1 cellular context compared by ENCODE assay signal in the genomic region with DNA sequence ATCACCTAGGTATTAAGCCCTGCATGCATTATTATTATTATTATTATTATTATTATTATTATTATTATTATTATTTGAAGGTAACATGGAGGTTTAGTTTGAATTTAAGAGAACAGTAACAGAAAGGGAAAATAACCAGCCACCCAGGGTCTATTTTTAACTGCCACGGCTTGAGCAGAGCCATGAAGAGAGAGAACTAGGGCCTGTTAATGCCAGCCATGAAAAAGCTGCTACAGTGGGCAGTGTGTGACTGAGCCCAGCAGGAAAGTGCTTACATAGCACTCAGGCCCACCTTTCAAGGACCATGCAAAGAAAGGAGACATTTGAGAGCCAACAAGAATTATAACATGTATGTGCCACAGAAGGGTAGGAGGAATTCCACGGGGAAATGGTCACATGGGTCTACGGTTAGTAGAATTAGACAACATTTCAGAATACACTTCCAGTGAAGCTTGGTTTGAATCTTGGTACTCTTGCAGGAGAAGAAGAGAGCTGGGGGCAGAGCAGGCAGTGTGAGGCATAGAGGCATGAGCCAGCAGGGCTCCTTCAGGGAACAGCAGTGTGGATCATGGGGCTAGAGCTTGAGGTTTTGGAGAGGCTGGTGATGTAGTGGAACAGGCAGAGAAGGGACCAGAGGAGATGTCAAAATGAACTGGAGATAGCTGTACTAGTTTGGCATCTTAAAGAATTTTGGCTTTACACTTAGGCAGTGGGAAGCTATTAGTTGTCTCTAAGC.
TF ChIP-seq lines count a peak whose summit lies in the region.

No MANE protein-coding gene starts in this region.

TF ChIP-seq in HEK293, 187 proteins besides CTCF, POLR2A, EP300 and RAD21:
- TF ChIP-seq ZNF433 (tag by site-specific recombination; IDR thresholded peaks at IDR 0.05; ENCODE audit: low read depth) = no peak
- TF ChIP-seq ZNF23 (tag by site-specific recombination; IDR thresholded peaks at IDR 0.05; ENCODE audit: borderline replicate concordance) = no peak
- TF ChIP-seq ZNF660 (tag by site-specific recombination; IDR thresholded peaks at IDR 0.05) = no peak
- TF ChIP-seq, protein P1, sequence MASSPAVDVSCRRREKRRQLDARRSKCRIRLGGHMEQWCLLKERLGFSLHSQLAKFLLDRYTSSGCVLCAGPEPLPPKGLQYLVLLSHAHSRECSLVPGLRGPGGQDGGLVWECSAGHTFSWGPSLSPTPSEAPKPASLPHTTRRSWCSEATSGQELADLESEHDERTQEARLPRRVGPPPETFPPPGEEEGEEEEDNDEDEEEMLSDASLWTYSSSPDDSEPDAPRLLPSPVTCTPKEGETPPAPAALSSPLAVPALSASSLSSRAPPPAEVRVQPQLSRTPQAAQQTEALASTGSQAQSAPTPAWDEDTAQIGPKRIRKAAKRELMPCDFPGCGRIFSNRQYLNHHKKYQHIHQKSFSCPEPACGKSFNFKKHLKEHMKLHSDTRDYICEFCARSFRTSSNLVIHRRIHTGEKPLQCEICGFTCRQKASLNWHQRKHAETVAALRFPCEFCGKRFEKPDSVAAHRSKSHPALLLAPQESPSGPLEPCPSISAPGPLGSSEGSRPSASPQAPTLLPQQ (tag by site-specific recombination; IDR thresholded peaks at IDR 0.05) = no peak
- no peak for TF ChIP-seq ZNF791 (tag by site-specific recombination; IDR thresholded peaks at IDR 0.05)
- TF ChIP-seq ZNF140 (tag by site-specific recombination; IDR thresholded peaks at IDR 0.05) = no peak
- peak; percentile 52 for TF ChIP-seq ZNF600 (tag by site-specific recombination; IDR thresholded peaks at IDR 0.05)
